ENCODE assay signal across 9 cellular contexts in genomic region chr6:154395878-154396277, GRCh38. TPM values are rescaled to one million over a fixed set of nuclear protein-coding genes. Genes with fewer than 3 reads are reported as not detected.
"Had no signal": no experiment of that assay in that cellular context is flagged by ENCODE, and none has a peak within 500 bp of the region (broad histone marks: within the 10 kb centered on the region; RNA-seq: fewer than 3 reads in every experiment).

No MANE protein-coding gene starts in this region.

- FAIRE-seq: H1, H54, HTR-8/SVneo had no signal

- H3K9me3 Mint-ChIP-seq: GM23338, H9 had no signal

- H3K4me2 ChIP-seq: GM23338 had no signal

- H3K4me3 ChIP-seq: GM23338 had no signal

- H3K27ac Mint-ChIP-seq: GM23338, H9, IgD-negative memory B cell had no signal

- H2AFZ ChIP-seq: GM23338 had no signal

- DNase-seq: H9, HCEC 1CT, KBM-7 had no signal

- H3K4me1 Mint-ChIP-seq: GM23338 had no signal

- ATAC-seq: GM23338 had no signal

- H3K4me3 Mint-ChIP-seq: GM23338, H9, IgD-negative memory B cell had no signal

RNA-seq across cellular contexts. Expression of gene IPCEF1, which starts 39.3 kb away (rescaled TPM):
- total RNA-seq: HT-29 had no signal
